ENCODE assay signal across 1 cellular context in the genomic region with DNA sequence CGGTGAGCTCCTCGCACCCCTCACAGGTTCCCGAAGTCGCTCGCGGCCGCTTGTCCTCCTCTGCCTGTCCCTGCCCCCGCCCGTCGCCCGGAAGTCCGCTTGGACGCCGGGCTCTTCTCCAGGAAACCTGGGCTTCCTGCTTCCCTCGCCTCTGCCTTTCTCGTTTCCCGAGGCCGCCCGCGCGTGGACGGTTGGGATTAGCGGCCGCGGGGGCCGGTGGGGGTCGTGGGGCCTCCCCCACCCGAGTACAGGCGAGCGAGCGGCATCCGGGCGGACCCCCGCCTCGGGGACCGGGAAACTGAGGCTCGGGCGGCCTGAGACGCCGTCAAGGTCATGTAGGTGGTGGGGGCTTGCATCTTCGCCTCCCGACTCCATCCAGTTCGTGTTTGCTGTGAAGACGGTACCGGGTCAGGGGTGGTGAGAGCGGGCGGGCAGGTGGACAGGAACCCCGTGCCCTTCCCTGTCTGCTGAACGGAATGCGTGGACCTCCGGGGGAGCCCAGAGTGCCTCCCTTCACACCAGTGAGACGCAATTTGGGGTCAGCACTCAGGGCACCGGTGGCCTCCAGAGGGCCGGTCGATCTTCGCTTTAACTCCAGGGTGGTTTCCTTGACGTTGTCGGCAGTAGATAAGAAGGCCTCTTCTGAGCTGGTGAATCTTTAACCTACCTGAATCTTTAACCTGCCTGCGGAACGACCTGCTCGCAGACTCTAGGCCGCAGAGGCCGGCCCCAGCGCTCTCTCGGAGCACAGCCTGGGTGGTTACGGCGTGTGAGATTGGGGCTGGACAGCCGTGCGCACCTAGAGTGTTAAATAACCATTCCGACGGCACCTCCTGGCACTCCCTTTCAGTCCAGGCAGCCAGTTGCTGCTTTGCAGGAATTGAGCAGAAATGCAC.
TF ChIP-seq lines count a peak whose summit lies in the region.

No MANE protein-coding gene starts in this region.

TF ChIP-seq in K562, 482 proteins besides CTCF, POLR2A, EP300 and RAD21 (continued from another document and continues in another):
- TF ChIP-seq, protein P1, sequence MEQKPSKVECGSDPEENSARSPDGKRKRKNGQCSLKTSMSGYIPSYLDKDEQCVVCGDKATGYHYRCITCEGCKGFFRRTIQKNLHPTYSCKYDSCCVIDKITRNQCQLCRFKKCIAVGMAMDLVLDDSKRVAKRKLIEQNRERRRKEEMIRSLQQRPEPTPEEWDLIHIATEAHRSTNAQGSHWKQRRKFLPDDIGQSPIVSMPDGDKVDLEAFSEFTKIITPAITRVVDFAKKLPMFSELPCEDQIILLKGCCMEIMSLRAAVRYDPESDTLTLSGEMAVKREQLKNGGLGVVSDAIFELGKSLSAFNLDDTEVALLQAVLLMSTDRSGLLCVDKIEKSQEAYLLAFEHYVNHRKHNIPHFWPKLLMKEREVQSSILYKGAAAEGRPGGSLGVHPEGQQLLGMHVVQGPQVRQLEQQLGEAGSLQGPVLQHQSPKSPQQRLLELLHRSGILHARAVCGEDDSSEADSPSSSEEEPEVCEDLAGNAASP (IDR thresholded peaks at IDR 0.05) = no peak
- TF ChIP-seq FOSL1 (tag; conservative IDR thresholded peaks at IDR 0.05) (no peak), RFX5 (IDR thresholded peaks at IDR 0.05; ENCODE audit: low read depth, low read length) (no peak), LARP7 (IDR thresholded peaks at IDR 0.05) (no peak), FOXJ3 (CRISPR knock-in tag; IDR thresholded peaks at IDR 0.05) (no peak), MYC (IDR thresholded peaks at IDR 0.05; ENCODE audit: low read depth, low read length) (0 out of 2 replicates have a peak, but pooled peaks have one; percentile 13), MYC (CRISPR knock-in tag; IDR thresholded peaks at IDR 0.05; ENCODE audit: borderline replicate concordance, low read depth) (peak; percentile 53; the same call in 1 of the 2 replicates), SMARCC2 (IDR thresholded peaks at IDR 0.05; ENCODE audit: low read depth) (no peak), ZNF253 (CRISPR knock-in tag; conservative IDR thresholded peaks at IDR 0.05) (no peak), MEF2A (IDR thresholded peaks at IDR 0.05; ENCODE audit: control insufficient read depth, low read depth, low read length) (no peak), DIDO1 (tag; IDR thresholded peaks at IDR 0.05; ENCODE audit: low read depth) (no peak), ZBED1 (IDR thresholded peaks at IDR 0.05) (no peak; the same call in 1 of the 2 replicates), ARID2 (IDR thresholded peaks at IDR 0.05) (no peak), TCF3 (CRISPR knock-in tag; IDR thresholded peaks at IDR 0.05) (0 out of 2 replicates have a peak, but pooled peaks have one; percentile 3), PHB (CRISPR knock-in tag; IDR thresholded peaks at IDR 0.05) (peak; percentile 78; the same call in 1 of the 2 replicates), RCOR1 (IDR thresholded peaks at IDR 0.05; ENCODE audit: borderline replicate concordance in 1 of 2, low read depth in 2 of 2, low read length in 2 of 2) (no peak), CREB1 (IDR thresholded peaks at IDR 0.05) (no peak), CREB1 (CRISPR knock-in tag; IDR thresholded peaks at IDR 0.05) (no peak), ZNF347 (CRISPR knock-in tag; IDR thresholded peaks at IDR 0.05; ENCODE audit: low read depth) (no peak), NCOA1 (IDR thresholded peaks at IDR 0.05; ENCODE audit: low read depth) (no peak), NFYB (IDR thresholded peaks at IDR 0.05; ENCODE audit: extremely low read depth, insufficient read length) (no peak), FOXA1 (IDR thresholded peaks at IDR 0.05; ENCODE audit: borderline replicate concordance) (no peak), BMI1 (IDR thresholded peaks at IDR 0.05; ENCODE audit: low read length) (no peak), EP400 (IDR thresholded peaks at IDR 0.05) (no peak), PHTF2 (CRISPR knock-in tag; IDR thresholded peaks at IDR 0.05) (no peak), C11orf30 (IDR thresholded peaks at IDR 0.05; ENCODE audit: low read depth) (no peak), CXXC5 (CRISPR knock-in tag; IDR thresholded peaks at IDR 0.05) (no peak), MYNN (IDR thresholded peaks at IDR 0.05) (no peak; the same call in 1 of the 2 replicates), MYNN (CRISPR knock-in tag; IDR thresholded peaks at IDR 0.05) (0 out of 2 replicates have a peak, but pooled peaks have one; percentile 38), TRIM28 (IDR thresholded peaks at IDR 0.05) (no peak; the same call in 1 of the 2 replicates), ETV1 (tag; conservative IDR thresholded peaks at IDR 0.05; ENCODE audit: low read depth) (no peak), ZZZ3 (IDR thresholded peaks at IDR 0.05) (no peak), ASH1L (IDR thresholded peaks at IDR 0.05; ENCODE audit: borderline replicate concordance, low read depth, partially characterized antibody) (no peak), SAFB (IDR thresholded peaks at IDR 0.05; ENCODE audit: borderline replicate concordance, low read depth, low read length) (peak; percentile 35; the same call in 1 of the 2 replicates), ZNF57 (CRISPR knock-in tag; IDR thresholded peaks at IDR 0.05) (0 out of 2 replicates have a peak, but pooled peaks have one; percentile 4), BRCA1 (IDR thresholded peaks at IDR 0.05) (no peak), BRCA1 (CRISPR knock-in tag; IDR thresholded peaks at IDR 0.05) (no peak)
- TF ChIP-seq, protein P2, sequence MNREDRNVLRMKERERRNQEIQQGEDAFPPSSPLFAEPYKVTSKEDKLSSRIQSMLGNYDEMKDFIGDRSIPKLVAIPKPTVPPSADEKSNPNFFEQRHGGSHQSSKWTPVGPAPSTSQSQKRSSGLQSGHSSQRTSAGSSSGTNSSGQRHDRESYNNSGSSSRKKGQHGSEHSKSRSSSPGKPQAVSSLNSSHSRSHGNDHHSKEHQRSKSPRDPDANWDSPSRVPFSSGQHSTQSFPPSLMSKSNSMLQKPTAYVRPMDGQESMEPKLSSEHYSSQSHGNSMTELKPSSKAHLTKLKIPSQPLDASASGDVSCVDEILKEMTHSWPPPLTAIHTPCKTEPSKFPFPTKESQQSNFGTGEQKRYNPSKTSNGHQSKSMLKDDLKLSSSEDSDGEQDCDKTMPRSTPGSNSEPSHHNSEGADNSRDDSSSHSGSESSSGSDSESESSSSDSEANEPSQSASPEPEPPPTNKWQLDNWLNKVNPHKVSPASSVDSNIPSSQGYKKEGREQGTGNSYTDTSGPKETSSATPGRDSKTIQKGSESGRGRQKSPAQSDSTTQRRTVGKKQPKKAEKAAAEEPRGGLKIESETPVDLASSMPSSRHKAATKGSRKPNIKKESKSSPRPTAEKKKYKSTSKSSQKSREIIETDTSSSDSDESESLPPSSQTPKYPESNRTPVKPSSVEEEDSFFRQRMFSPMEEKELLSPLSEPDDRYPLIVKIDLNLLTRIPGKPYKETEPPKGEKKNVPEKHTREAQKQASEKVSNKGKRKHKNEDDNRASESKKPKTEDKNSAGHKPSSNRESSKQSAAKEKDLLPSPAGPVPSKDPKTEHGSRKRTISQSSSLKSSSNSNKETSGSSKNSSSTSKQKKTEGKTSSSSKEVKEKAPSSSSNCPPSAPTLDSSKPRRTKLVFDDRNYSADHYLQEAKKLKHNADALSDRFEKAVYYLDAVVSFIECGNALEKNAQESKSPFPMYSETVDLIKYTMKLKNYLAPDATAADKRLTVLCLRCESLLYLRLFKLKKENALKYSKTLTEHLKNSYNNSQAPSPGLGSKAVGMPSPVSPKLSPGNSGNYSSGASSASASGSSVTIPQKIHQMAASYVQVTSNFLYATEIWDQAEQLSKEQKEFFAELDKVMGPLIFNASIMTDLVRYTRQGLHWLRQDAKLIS (CRISPR knock-in tag; IDR thresholded peaks at IDR 0.05) = peak; percentile 82
- TF ChIP-seq, protein P3, sequence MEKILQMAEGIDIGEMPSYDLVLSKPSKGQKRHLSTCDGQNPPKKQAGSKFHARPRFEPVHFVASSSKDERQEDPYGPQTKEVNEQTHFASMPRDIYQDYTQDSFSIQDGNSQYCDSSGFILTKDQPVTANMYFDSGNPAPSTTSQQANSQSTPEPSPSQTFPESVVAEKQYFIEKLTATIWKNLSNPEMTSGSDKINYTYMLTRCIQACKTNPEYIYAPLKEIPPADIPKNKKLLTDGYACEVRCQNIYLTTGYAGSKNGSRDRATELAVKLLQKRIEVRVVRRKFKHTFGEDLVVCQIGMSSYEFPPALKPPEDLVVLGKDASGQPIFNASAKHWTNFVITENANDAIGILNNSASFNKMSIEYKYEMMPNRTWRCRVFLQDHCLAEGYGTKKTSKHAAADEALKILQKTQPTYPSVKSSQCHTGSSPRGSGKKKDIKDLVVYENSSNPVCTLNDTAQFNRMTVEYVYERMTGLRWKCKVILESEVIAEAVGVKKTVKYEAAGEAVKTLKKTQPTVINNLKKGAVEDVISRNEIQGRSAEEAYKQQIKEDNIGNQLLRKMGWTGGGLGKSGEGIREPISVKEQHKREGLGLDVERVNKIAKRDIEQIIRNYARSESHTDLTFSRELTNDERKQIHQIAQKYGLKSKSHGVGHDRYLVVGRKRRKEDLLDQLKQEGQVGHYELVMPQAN (IDR thresholded peaks at IDR 0.05; ENCODE audit: borderline replicate concordance) = no peak; the same call in none of the 2 replicates
- TF ChIP-seq, protein P4, sequence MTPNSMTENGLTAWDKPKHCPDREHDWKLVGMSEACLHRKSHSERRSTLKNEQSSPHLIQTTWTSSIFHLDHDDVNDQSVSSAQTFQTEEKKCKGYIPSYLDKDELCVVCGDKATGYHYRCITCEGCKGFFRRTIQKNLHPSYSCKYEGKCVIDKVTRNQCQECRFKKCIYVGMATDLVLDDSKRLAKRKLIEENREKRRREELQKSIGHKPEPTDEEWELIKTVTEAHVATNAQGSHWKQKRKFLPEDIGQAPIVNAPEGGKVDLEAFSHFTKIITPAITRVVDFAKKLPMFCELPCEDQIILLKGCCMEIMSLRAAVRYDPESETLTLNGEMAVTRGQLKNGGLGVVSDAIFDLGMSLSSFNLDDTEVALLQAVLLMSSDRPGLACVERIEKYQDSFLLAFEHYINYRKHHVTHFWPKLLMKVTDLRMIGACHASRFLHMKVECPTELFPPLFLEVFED (CRISPR knock-in tag; conservative IDR thresholded peaks at IDR 0.05) = no peak
- TF ChIP-seq, protein P5, sequence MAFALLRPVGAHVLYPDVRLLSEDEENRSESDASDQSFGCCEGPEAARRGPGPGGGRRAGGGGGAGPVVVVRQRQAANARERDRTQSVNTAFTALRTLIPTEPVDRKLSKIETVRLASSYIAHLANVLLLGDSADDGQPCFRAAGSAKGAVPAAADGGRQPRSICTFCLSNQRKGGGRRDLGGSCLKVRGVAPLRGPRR (CRISPR knock-in tag; IDR thresholded peaks at IDR 0.05) = no peak
- TF ChIP-seq, protein P6, sequence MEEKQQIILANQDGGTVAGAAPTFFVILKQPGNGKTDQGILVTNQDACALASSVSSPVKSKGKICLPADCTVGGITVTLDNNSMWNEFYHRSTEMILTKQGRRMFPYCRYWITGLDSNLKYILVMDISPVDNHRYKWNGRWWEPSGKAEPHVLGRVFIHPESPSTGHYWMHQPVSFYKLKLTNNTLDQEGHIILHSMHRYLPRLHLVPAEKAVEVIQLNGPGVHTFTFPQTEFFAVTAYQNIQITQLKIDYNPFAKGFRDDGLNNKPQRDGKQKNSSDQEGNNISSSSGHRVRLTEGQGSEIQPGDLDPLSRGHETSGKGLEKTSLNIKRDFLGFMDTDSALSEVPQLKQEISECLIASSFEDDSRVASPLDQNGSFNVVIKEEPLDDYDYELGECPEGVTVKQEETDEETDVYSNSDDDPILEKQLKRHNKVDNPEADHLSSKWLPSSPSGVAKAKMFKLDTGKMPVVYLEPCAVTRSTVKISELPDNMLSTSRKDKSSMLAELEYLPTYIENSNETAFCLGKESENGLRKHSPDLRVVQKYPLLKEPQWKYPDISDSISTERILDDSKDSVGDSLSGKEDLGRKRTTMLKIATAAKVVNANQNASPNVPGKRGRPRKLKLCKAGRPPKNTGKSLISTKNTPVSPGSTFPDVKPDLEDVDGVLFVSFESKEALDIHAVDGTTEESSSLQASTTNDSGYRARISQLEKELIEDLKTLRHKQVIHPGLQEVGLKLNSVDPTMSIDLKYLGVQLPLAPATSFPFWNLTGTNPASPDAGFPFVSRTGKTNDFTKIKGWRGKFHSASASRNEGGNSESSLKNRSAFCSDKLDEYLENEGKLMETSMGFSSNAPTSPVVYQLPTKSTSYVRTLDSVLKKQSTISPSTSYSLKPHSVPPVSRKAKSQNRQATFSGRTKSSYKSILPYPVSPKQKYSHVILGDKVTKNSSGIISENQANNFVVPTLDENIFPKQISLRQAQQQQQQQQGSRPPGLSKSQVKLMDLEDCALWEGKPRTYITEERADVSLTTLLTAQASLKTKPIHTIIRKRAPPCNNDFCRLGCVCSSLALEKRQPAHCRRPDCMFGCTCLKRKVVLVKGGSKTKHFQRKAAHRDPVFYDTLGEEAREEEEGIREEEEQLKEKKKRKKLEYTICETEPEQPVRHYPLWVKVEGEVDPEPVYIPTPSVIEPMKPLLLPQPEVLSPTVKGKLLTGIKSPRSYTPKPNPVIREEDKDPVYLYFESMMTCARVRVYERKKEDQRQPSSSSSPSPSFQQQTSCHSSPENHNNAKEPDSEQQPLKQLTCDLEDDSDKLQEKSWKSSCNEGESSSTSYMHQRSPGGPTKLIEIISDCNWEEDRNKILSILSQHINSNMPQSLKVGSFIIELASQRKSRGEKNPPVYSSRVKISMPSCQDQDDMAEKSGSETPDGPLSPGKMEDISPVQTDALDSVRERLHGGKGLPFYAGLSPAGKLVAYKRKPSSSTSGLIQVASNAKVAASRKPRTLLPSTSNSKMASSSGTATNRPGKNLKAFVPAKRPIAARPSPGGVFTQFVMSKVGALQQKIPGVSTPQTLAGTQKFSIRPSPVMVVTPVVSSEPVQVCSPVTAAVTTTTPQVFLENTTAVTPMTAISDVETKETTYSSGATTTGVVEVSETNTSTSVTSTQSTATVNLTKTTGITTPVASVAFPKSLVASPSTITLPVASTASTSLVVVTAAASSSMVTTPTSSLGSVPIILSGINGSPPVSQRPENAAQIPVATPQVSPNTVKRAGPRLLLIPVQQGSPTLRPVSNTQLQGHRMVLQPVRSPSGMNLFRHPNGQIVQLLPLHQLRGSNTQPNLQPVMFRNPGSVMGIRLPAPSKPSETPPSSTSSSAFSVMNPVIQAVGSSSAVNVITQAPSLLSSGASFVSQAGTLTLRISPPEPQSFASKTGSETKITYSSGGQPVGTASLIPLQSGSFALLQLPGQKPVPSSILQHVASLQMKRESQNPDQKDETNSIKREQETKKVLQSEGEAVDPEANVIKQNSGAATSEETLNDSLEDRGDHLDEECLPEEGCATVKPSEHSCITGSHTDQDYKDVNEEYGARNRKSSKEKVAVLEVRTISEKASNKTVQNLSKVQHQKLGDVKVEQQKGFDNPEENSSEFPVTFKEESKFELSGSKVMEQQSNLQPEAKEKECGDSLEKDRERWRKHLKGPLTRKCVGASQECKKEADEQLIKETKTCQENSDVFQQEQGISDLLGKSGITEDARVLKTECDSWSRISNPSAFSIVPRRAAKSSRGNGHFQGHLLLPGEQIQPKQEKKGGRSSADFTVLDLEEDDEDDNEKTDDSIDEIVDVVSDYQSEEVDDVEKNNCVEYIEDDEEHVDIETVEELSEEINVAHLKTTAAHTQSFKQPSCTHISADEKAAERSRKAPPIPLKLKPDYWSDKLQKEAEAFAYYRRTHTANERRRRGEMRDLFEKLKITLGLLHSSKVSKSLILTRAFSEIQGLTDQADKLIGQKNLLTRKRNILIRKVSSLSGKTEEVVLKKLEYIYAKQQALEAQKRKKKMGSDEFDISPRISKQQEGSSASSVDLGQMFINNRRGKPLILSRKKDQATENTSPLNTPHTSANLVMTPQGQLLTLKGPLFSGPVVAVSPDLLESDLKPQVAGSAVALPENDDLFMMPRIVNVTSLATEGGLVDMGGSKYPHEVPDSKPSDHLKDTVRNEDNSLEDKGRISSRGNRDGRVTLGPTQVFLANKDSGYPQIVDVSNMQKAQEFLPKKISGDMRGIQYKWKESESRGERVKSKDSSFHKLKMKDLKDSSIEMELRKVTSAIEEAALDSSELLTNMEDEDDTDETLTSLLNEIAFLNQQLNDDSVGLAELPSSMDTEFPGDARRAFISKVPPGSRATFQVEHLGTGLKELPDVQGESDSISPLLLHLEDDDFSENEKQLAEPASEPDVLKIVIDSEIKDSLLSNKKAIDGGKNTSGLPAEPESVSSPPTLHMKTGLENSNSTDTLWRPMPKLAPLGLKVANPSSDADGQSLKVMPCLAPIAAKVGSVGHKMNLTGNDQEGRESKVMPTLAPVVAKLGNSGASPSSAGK (IDR thresholded peaks at IDR 0.05) = no peak
